Comparison of ENCODE assay signal across 8 cellular contexts in genomic region chr2:186486651-186487647, GRCh38. TPM values are rescaled to one million over a fixed set of nuclear protein-coding genes. Genes with fewer than 3 reads are reported as not detected.
A peak's percentile ranks its signal among the peaks of the same experiment; 100 is the strongest.
DNase-seq lines count a peak whose midpoint lies in the region; ATAC-seq and TF ChIP-seq lines count a peak whose summit lies in the region.

No MANE protein-coding gene starts in this region.

- peak overlapping the region; percentile 99 to 100 (median 99) for H3K27ac Mint-ChIP-seq in brain

- H3K27me3 ChIP-seq in liver (ENCODE audit: control insufficient read depth in 4 of 4, insufficient read depth in 4 of 4, low read length in 3 of 4) (no peaks in the 10 kb centered on the region), thoracic aorta (replicated peaks; ENCODE audit: insufficient read depth) (no peaks in the 10 kb centered on the region)

- peak overlapping the region; percentile 93 to 99 for H3K9ac ChIP-seq in liver (ENCODE audit: low read depth in 1 of 2, low read length in 2 of 2)

- H3K27me3 Mint-ChIP-seq in brain, result peaks cover 16% of the 10 kb centered on the region

- H3K9me3 Mint-ChIP-seq in brain, result peaks cover 0 to 2% (median 0%) of the 10 kb centered on the region in 5 experiments

- H3K4me1 ChIP-seq in liver (ENCODE audit: control insufficient read depth in 4 of 4, insufficient read depth in 4 of 4, low read length in 3 of 4) (peaks cover 7 to 32% (median 17%) of the 10 kb centered on the region in 4 donors), thoracic aorta (ENCODE audit: control insufficient read depth in 1 of 2, low read depth in 2 of 2) (peaks cover 36 to 60% of the 10 kb centered on the region in 2 donors)

- H3K36me3 ChIP-seq in liver (ENCODE audit: control insufficient read depth in 4 of 4, insufficient read depth in 3 of 4, low read depth in 1 of 4, low read length in 3 of 4) (no peaks in the 10 kb centered on the region), thoracic aorta (no peaks in the 10 kb centered on the region)

- ATAC-seq in thoracic aorta (ENCODE audit: insufficient number of reproducible peaks, low FRiP score, low read depth), result no peak
- no peak for ATAC-seq in GM21360 (IDR thresholded peaks at IDR 0.05; ENCODE audit: unreplicated experiment)

- peaks cover 71% of the 10 kb centered on the region for H3K4me1 Mint-ChIP-seq in brain

- 2% methylated on average over 31 of the region's 31 CpGs for whole genome bisulfite sequencing in liver

- peak overlapping the region; percentile 97 to 100 (median 98) for H3K4me3 Mint-ChIP-seq in brain

- no peak for TF ChIP-seq RAD21 in liver (IDR thresholded peaks at IDR 0.05)

- peak overlapping the region; percentile 70 to 95 (median 84) for H3K4me3 ChIP-seq in liver (ENCODE audit: low read depth in 1 of 3, low read length in 3 of 3)
- peak overlapping the region; percentile 97 for H3K4me3 ChIP-seq in thoracic aorta

- H3K9me3 ChIP-seq in liver (ENCODE audit: control insufficient read depth in 4 of 4, low read length in 3 of 4) (no peaks in the 10 kb centered on the region), thoracic aorta (no peaks in the 10 kb centered on the region)

- peak; percentile 66 for DNase-seq in NCI-H510A treated with DMSO at 0.1 percent for 48 hours (lab: John Stamatoyannopoulos, UW)
- DNase-seq in NCI-H510A (lab: John Stamatoyannopoulos, UW), result no peak
- peak; percentile 28 for DNase-seq in NCI-H2227 (lab: John Stamatoyannopoulos, UW; ENCODE audit: unreplicated experiment)
- no peak for DNase-seq in thoracic aorta (ENCODE audit: low spot score)
- no peak for DNase-seq in HuH-7.5 (ENCODE audit: low spot score)

- TF ChIP-seq CTCF in brain (conservative IDR thresholded peaks at IDR 0.05) (no peak), liver (IDR thresholded peaks at IDR 0.05; ENCODE audit: low read depth, low read length, missing input control) (no peak), thoracic aorta (IDR thresholded peaks at IDR 0.05) (no peak)

- H3K27ac ChIP-seq in liver (ENCODE audit: low read depth in 1 of 2, low read length in 2 of 2) (peak overlapping the region; percentile 91 to 96), thoracic aorta (peak overlapping the region; percentile 86 to 90)

- peaks cover 10% of the 10 kb centered on the region for H3K36me3 Mint-ChIP-seq in brain

TF ChIP-seq in liver, 16 proteins besides CTCF, POLR2A, EP300 and RAD21:
- TF ChIP-seq RXRA (IDR thresholded peaks at IDR 0.05) (no peak), NR2F2 (IDR thresholded peaks at IDR 0.05) (no peak), EGR1 (IDR thresholded peaks at IDR 0.05; ENCODE audit: low read depth in 2 of 2) (peak in 1 of 2 donors; percentile 80), GABPA (IDR thresholded peaks at IDR 0.05 in 1 of 2, conservative IDR thresholded peaks at IDR 0.05 in 1 of 2) (no peak)

RNA-seq across cellular contexts. Expression of gene ZC3H15, which starts 0.9 kb away (rescaled TPM):
- polyA plus RNA-seq in brain (ENCODE audit: insufficient read depth, low read depth, low replicate concordance) (19.3 TPM), liver (10 to 100 TPM; 29.6 to 63.5 TPM)
- total RNA-seq in liver (10 to 100 TPM; 30.2 to 37.1 TPM), thoracic aorta (10 to 100 TPM; 39.9 to 70.2 TPM)

Comparison
In these comparisons a context has a peak if more than half of its experiments do, and no peak if none do; other contexts are left out.
1. DNase-seq: peak in NCI-H510A treated with DMSO at 0.1 percent for 48 hours (single experiment) and NCI-H2227 (single experiment); none in NCI-H510A (single experiment), thoracic aorta (single experiment) and HuH-7.5 (single experiment).